ENCODE assay signal across 8 cellular contexts in the genomic region with DNA sequence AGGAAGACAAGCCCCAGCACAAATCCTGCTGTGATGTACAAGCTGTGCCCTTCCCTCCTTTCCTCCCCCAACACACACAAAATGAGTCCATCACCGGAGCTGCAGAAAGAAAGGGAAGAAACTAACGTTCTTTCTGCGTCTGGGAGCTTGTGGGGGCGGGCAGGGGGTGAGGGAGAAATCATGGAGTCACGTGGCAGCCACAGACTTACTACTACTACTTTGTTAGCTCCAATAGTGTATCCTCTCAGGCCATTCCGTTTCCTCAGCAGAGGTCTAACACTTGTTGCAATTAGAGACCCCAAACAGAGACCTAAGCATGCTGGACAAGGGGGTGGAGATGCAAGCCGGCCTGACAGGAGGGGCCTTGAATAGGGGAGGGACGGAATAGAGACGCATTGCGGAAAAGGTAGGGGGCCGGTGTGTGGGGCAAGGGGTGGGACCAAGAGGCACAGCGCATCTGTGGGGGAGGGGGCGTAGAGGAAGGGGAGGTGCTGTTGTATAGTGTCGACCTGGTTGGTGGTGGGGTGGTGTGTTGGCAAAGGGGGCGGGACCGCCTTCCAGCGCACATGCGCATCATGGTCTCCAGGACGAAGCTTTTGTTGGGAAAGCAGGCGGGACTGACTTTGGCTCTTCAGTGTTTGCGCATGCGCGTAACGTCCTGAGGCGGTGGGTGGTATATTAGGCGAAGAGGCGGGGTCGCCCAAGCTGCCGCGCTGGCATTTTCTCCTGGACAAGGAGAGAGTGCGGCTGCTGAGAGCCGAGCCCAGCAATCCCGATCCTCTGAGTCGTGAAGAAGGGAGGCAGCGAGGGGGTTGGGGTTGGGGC. TPM values are rescaled to one million over a fixed set of nuclear protein-coding genes. Genes with fewer than 3 reads are reported as not detected.
DNase-seq lines count a peak whose midpoint lies in the region; ATAC-seq and TF ChIP-seq lines count a peak whose summit lies in the region.

A gene with protein sequence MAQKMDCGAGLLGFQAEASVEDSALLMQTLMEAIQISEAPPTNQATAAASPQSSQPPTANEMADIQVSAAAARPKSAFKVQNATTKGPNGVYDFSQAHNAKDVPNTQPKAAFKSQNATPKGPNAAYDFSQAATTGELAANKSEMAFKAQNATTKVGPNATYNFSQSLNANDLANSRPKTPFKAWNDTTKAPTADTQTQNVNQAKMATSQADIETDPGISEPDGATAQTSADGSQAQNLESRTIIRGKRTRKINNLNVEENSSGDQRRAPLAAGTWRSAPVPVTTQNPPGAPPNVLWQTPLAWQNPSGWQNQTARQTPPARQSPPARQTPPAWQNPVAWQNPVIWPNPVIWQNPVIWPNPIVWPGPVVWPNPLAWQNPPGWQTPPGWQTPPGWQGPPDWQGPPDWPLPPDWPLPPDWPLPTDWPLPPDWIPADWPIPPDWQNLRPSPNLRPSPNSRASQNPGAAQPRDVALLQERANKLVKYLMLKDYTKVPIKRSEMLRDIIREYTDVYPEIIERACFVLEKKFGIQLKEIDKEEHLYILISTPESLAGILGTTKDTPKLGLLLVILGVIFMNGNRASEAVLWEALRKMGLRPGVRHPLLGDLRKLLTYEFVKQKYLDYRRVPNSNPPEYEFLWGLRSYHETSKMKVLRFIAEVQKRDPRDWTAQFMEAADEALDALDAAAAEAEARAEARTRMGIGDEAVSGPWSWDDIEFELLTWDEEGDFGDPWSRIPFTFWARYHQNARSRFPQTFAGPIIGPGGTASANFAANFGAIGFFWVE (plus strand): TSS at position 703 of the 825 bp plus-strand sequence. CDS start 682 bp downstream, outside the sequence.

- H3K9me3 ChIP-seq in sigmoid colon = no peaks in the 10 kb centered on the region

- H3K27ac Mint-ChIP-seq in brain = peak within 1 kb of the TSS; percentile 97 to 99 (median 98)

- intact Hi-C loops in sigmoid colon (cut with DNase I) = loop anchor here (10.0 kb wide), 2 partner anchors 148 to 1078 kb away; partner anchors contain the start of genes GSPT2 and SHROOM4

- no peak for TF ChIP-seq EP300 in sigmoid colon (IDR thresholded peaks at IDR 0.05)

- peak within 1 kb of the TSS; percentile 74 for H3K4me3 ChIP-seq in GM12864 (ENCODE audit: low read depth, low read length)
- H3K4me3 ChIP-seq in sigmoid colon = peak within 1 kb of the TSS; percentile 43 to 59 (median 55)

- ATAC-seq in HG02678 (IDR thresholded peaks at IDR 0.05; ENCODE audit: unreplicated experiment) = peak; percentile 80

- H3K4me1 ChIP-seq in sigmoid colon = peaks cover 0 to 21% (median 13%) of the 10 kb centered on the region in 4 donors

- H3K9me3 Mint-ChIP-seq in brain = peaks cover 0 to 15% (median 0%) of the 10 kb centered on the region in 5 experiments

- peak within 1 kb of the TSS; percentile 88 to 98 (median 94) for H3K4me3 Mint-ChIP-seq in brain

- WGBS in sigmoid colon, 2 donors = 1 to 3% methylated on average over 35 of the region's 35 CpGs

- peak; percentile 58 to 59 for TF ChIP-seq POLR2A in sigmoid colon (IDR thresholded peaks at IDR 0.05)

- DNase-seq in GM12864 (ENCODE audit: low read depth) (peak; percentile 80), NCI-H146 treated with DMSO at 0.1 percent for 48 hours (lab: John Stamatoyannopoulos, UW; ENCODE audit: unreplicated experiment) (peak; percentile 84), UCSD-AML1 (lab: John Stamatoyannopoulos, UW; ENCODE audit: unreplicated experiment) (peak; percentile 76), iPS DF 4.7 (ENCODE audit: extremely low read depth, low spot score) (peak; percentile 76), sigmoid colon (peak; percentile 95), NOMO-1 treated with DMSO at 0.1 percent for 48 hours (lab: John Stamatoyannopoulos, UW; ENCODE audit: unreplicated experiment) (no peak)

- peaks cover 10% of the 10 kb centered on the region for H3K27me3 Mint-ChIP-seq in brain

- peaks cover 0 to 17% (median 3%) of the 10 kb centered on the region in 4 donors for H3K36me3 ChIP-seq in sigmoid colon

- TF ChIP-seq CTCF in GM12864 (IDR thresholded peaks at IDR 0.05; ENCODE audit: low read depth, low read length, missing control alignments) (no peak), brain (conservative IDR thresholded peaks at IDR 0.05) (no peak), sigmoid colon (IDR thresholded peaks at IDR 0.05) (no peak)

- peaks cover 35% of the 10 kb centered on the region for H3K36me3 Mint-ChIP-seq in brain

- peaks cover 52% of the 10 kb centered on the region for H3K4me1 Mint-ChIP-seq in brain

- no peaks in the 10 kb centered on the region for H3K27me3 ChIP-seq in sigmoid colon

- H3K27ac ChIP-seq in sigmoid colon = peak within 1 kb of the TSS; percentile 83 to 88 (median 85)

RNA-seq across cellular contexts. Expression of the gene that starts here (rescaled TPM):
- polyA plus RNA-seq in brain (ENCODE audit: insufficient read depth, low read depth, low replicate concordance) (250 TPM), sigmoid colon (10 to 100 TPM; 27.0 to 47.2 (median 31.4) TPM)
- total RNA-seq in sigmoid colon = 10 to 100 TPM; 34.6 to 51.4 (median 41.9) TPM
